In the genomic region with DNA sequence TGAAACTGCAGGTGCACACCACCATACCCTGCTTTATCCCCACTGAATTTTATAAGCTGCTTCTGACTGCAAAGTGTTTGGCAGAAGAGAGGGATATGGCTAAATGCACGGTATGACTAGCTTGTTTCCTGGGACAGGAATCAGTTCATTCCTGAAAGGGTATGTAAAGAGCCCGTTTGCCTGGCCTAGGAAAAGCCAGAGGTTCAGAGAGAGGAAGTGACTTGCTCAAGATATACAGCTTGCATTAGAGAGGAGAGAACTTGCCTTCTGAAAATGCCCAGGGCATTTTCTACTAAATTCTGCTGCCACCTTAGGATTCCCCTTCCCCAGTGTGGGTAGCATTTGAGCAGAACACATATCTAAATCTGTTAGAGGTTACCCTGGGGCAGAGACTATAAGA, we compare ENCODE assay signal across 9 cellular contexts. TPM values are rescaled to one million over a fixed set of nuclear protein-coding genes. Genes with fewer than 3 reads are reported as not detected.
DNase-seq lines count a peak whose midpoint lies in the region; ATAC-seq and TF ChIP-seq lines count a peak whose summit lies in the region.
"Had no signal": no experiment of that assay in that cellular context is flagged by ENCODE, and none has a peak within 500 bp of the region (broad histone marks: within the 10 kb centered on the region; RNA-seq: fewer than 3 reads in every experiment).

No MANE protein-coding gene starts in this region.

- peak overlapping the region; percentile 13 for H3K4me3 Mint-ChIP-seq in endodermal cell
- no peak overlapping the region for H3K4me3 Mint-ChIP-seq in natural killer cell treated with Interleukin-12 subunit alpha and Interleukin-12 subunit beta and Interleukin-15 and Interleukin-18, amount 100 ng/mL, for 72 hours

- H3K9me3 Mint-ChIP-seq in endodermal cell: no peaks in the 10 kb centered on the region
- H3K9me3 Mint-ChIP-seq in natural killer cell treated with Interleukin-12 subunit alpha and Interleukin-12 subunit beta and Interleukin-15 and Interleukin-18, amount 100 ng/mL, for 72 hours: no peaks in the 10 kb centered on the region
- H3K9me3 Mint-ChIP-seq: IgD-negative memory B cell had no signal

- WGBS in endodermal cell (ENCODE audit: insufficient coverage in 1 of 2, insufficient read length in 1 of 2), 2 experiments: 62 to 64% methylated on average over 2 of the region's 2 CpGs

- H3K9ac ChIP-seq in Karpas-422 (ENCODE audit: low read length): peak overlapping the region; percentile 37; the same call in 1 of the 2 replicates
- H3K9ac ChIP-seq in endodermal cell (ENCODE audit: extremely low read depth, low read length, poor library complexity, severe bottlenecking): no peak overlapping the region
- no peak overlapping the region for H3K9ac ChIP-seq in parathyroid adenoma

- no peaks in the 10 kb centered on the region for H3K9me3 ChIP-seq in Karpas-422 (ENCODE audit: low read length)
- no peaks in the 10 kb centered on the region for H3K9me3 ChIP-seq in endodermal cell (ENCODE audit: control insufficient read depth, low read length)
- H3K9me3 ChIP-seq in parathyroid adenoma (ENCODE audit: control insufficient read depth, low read length): no peaks in the 10 kb centered on the region

- H3K4me2 ChIP-seq in Karpas-422 (ENCODE audit: low read depth, low read length, poor library complexity, severe bottlenecking) (peak overlapping the region; percentile 12), parathyroid adenoma (ENCODE audit: low read length) (no peak overlapping the region)

- peak; percentile 13 for ATAC-seq in GM19023 (IDR thresholded peaks at IDR 0.05; ENCODE audit: unreplicated experiment)
- no peak for ATAC-seq in natural killer cell treated with Interleukin-12 subunit alpha and Interleukin-12 subunit beta and Interleukin-15 and Interleukin-18, amount 100 ng/mL, for 72 hours

- peak overlapping the region; percentile 92 for H3K27ac Mint-ChIP-seq in endodermal cell
- no peak overlapping the region for H3K27ac Mint-ChIP-seq in natural killer cell treated with Interleukin-12 subunit alpha and Interleukin-12 subunit beta and Interleukin-15 and Interleukin-18, amount 100 ng/mL, for 72 hours

- peaks cover 36% of the 10 kb centered on the region for H3K4me1 Mint-ChIP-seq in endodermal cell
- H3K4me1 Mint-ChIP-seq in natural killer cell treated with Interleukin-12 subunit alpha and Interleukin-12 subunit beta and Interleukin-15 and Interleukin-18, amount 100 ng/mL, for 72 hours (ENCODE audit: low read depth in 2 of 2): peaks cover 0 to 6% of the 10 kb centered on the region in 2 donors

- H3K4me1 ChIP-seq in Karpas-422 (ENCODE audit: low read length) (peaks cover 18% of the 10 kb centered on the region), endodermal cell (ENCODE audit: control insufficient read depth, insufficient read depth, low read length) (peaks cover 8% of the 10 kb centered on the region), parathyroid adenoma (no peaks in the 10 kb centered on the region)

- peak; percentile 39 for DNase-seq in Karpas-422
- DNase-seq in endodermal cell: no peak
- no peak for DNase-seq in NCI-H446 treated with DMSO at 0.1 percent for 48 hours (lab: John Stamatoyannopoulos, UW)
- no peak for DNase-seq in NCI-H1105 treated with DMSO at 0.1 percent for 48 hours (lab: John Stamatoyannopoulos, UW)
- no peak for DNase-seq in UCSD-AML1 (lab: John Stamatoyannopoulos, UW; ENCODE audit: unreplicated experiment)
- DNase-seq in natural killer cell treated with Interleukin-12 subunit alpha and Interleukin-12 subunit beta and Interleukin-15 and Interleukin-18, amount 100 ng/mL, for 72 hours (ENCODE audit: low spot score): no peak

- no peaks in the 10 kb centered on the region for H3K36me3 Mint-ChIP-seq in endodermal cell (ENCODE audit: low read depth)
- no peaks in the 10 kb centered on the region for H3K36me3 Mint-ChIP-seq in natural killer cell treated with Interleukin-12 subunit alpha and Interleukin-12 subunit beta and Interleukin-15 and Interleukin-18, amount 100 ng/mL, for 72 hours
- H3K36me3 Mint-ChIP-seq: IgD-negative memory B cell had no signal

- no peaks in the 10 kb centered on the region for H3K27me3 Mint-ChIP-seq in endodermal cell (ENCODE audit: insufficient read depth)
- H3K27me3 Mint-ChIP-seq in natural killer cell treated with Interleukin-12 subunit alpha and Interleukin-12 subunit beta and Interleukin-15 and Interleukin-18, amount 100 ng/mL, for 72 hours: peaks cover 20 to 29% of the 10 kb centered on the region in 2 donors

- H3K4me3 ChIP-seq in Karpas-422 (ENCODE audit: low read length) (no peak overlapping the region), endodermal cell (ENCODE audit: low read length) (peak overlapping the region; percentile 44), parathyroid adenoma (ENCODE audit: low read depth, low read length) (no peak overlapping the region)

- no peaks in the 10 kb centered on the region for H4K20me1 ChIP-seq in Karpas-422 (ENCODE audit: insufficient read depth, low read depth, low read length)

- H3K9me2 ChIP-seq in Karpas-422 (replicated peaks; ENCODE audit: insufficient read depth, low read length): no peaks in the 10 kb centered on the region

- H3K79me2 ChIP-seq in Karpas-422 (ENCODE audit: low read length) (no peaks in the 10 kb centered on the region), parathyroid adenoma (no peaks in the 10 kb centered on the region)

- H3K36me3 ChIP-seq in Karpas-422 (ENCODE audit: insufficient read depth, low read length): no peaks in the 10 kb centered on the region
- H3K36me3 ChIP-seq in endodermal cell (ENCODE audit: control insufficient read depth, insufficient read depth, low read length): no peaks in the 10 kb centered on the region
- no peaks in the 10 kb centered on the region for H3K36me3 ChIP-seq in parathyroid adenoma (ENCODE audit: control insufficient read depth, insufficient read depth, low read length)

- TF ChIP-seq CTCF in endodermal cell (conservative IDR thresholded peaks at IDR 0.05) (no peak), parathyroid adenoma (IDR thresholded peaks at IDR 0.05) (no peak)

- no peak overlapping the region for H3K27ac ChIP-seq in Karpas-422 (ENCODE audit: low read length)
- no peak overlapping the region for H3K27ac ChIP-seq in endodermal cell (ENCODE audit: low read depth, low read length)
- no peak overlapping the region for H3K27ac ChIP-seq in parathyroid adenoma

- H3K27me3 ChIP-seq in Karpas-422 (ENCODE audit: low read length): no peaks in the 10 kb centered on the region
- no peaks in the 10 kb centered on the region for H3K27me3 ChIP-seq in endodermal cell (ENCODE audit: control insufficient read depth, insufficient read depth, low read length, poor library complexity, severe bottlenecking)
- H3K27me3 ChIP-seq in parathyroid adenoma (ENCODE audit: control insufficient read depth, insufficient read depth, low read length): no peaks in the 10 kb centered on the region

- H2AFZ ChIP-seq in Karpas-422 (ENCODE audit: low read length) (peak overlapping the region; percentile 85; the same call in 1 of the 2 replicates), parathyroid adenoma (peak overlapping the region; percentile 64)

RNA-seq across cellular contexts. Expression of a gene that starts 0.7 kb away (rescaled TPM):
- 15.1 and 21.3 TPM in 2 replicates for total RNA-seq in Karpas-422 (2014; rRNA removed; shearing (Covaris generic); ENCODE audit: low replicate concordance)
- 10 to 100 TPM; 23.3 to 24.9 TPM for total RNA-seq in endodermal cell
- polyA plus RNA-seq in endodermal cell (2013, experiment 1 of 2): 17.8 TPM
- polyA plus RNA-seq in endodermal cell (2013, experiment 2 of 2): 17.7 TPM
- total RNA-seq in natural killer cell treated with Interleukin-12 subunit alpha and Interleukin-12 subunit beta and Interleukin-15 and Interleukin-18, amount 100 ng/mL, for 72 hours: 1 to 10 TPM; 2.4 to 6.9 TPM
